1 cellular context compared by ENCODE assay signal in the genomic region with DNA sequence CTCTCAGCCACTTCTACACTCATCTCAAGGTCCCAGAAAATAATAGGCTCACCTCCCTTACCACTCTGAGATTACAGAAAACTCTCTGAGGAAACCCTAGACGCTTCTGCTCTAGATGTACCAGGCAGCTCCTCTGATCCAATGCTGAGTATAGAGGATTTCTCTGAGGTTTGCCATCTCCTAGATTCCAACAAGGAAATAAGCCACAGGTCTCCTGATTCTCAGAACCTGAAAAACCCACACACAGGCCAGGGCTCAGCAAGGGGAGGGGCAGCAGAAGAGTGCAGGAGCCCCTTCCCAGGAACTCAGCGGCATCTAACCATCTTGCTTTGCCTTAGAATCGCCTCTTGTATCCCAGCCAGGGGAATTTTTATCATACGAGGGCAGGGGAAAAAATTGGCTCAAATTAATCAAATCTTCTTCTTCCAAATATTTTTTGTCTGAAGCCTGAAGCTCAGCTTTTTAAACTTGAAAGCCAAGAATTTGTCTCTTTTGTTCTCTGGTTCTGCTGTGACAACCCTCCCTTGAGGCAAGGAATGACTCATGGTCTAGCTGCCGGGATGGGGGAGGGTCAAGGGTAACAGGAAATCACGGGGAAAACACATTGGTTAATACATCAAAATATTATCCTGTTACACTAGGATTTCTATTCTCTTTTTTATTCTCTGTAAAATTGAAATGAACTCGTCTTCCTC.
A peak's percentile ranks its signal among the peaks of the same experiment; 100 is the strongest.
TF ChIP-seq lines count a peak whose summit lies in the region.

No MANE protein-coding gene starts in this region.

TF ChIP-seq in GM12878, 131 proteins besides CTCF, POLR2A, EP300 and RAD21 (continued from another document and continues in another):
- peak; percentile 35; the same call in 1 of the 2 replicates for TF ChIP-seq ZNF687 (IDR thresholded peaks at IDR 0.05)
- TF ChIP-seq JUNB (IDR thresholded peaks at IDR 0.05) = peak; percentile 79
- 0 out of 2 replicates have a peak, but pooled peaks have one; percentile 26 for TF ChIP-seq BCL11A (IDR thresholded peaks at IDR 0.05; ENCODE audit: low read depth, low read length)
- no peak for TF ChIP-seq SMAD1 (IDR thresholded peaks at IDR 0.05; ENCODE audit: low read depth, partially characterized antibody)
- peak; percentile 32; the same call in 1 of the 2 replicates for TF ChIP-seq ATF7 (IDR thresholded peaks at IDR 0.05; ENCODE audit: low read depth)
- no peak for TF ChIP-seq ETV6 (conservative IDR thresholded peaks at IDR 0.05 in 1 of 2, IDR thresholded peaks at IDR 0.05 in 1 of 2; ENCODE audit: borderline replicate concordance in 1 of 2, low read depth in 1 of 2)
- no peak for TF ChIP-seq NR2C2 (IDR thresholded peaks at IDR 0.05; ENCODE audit: borderline replicate concordance, control insufficient read depth, insufficient read length, low read depth)
- no peak for TF ChIP-seq MEF2A (IDR thresholded peaks at IDR 0.05; ENCODE audit: insufficient read depth, low read depth, low read length)
- peak; percentile 43 for TF ChIP-seq SKIL (IDR thresholded peaks at IDR 0.05; ENCODE audit: low read depth, poor library complexity, severe bottlenecking)
- no peak for TF ChIP-seq KDM1A (IDR thresholded peaks at IDR 0.05; ENCODE audit: borderline replicate concordance)
- TF ChIP-seq PAX8 (IDR thresholded peaks at IDR 0.05) = no peak
- TF ChIP-seq ASH2L (IDR thresholded peaks at IDR 0.05; ENCODE audit: borderline replicate concordance, low read depth) = no peak
- no peak for TF ChIP-seq NFXL1 (IDR thresholded peaks at IDR 0.05; ENCODE audit: borderline replicate concordance)
- peak; percentile 32; the same call in 1 of the 2 replicates for TF ChIP-seq NFIC (IDR thresholded peaks at IDR 0.05; ENCODE audit: low read depth, low read length)
- TF ChIP-seq IKZF1 (conservative IDR thresholded peaks at IDR 0.05) = peak; percentile 53; the same call in 1 of the 2 replicates
- TF ChIP-seq CHD4 (IDR thresholded peaks at IDR 0.05) = no peak
- TF ChIP-seq ZBED1 (IDR thresholded peaks at IDR 0.05; ENCODE audit: borderline replicate concordance) = no peak
- TF ChIP-seq, protein P1, sequence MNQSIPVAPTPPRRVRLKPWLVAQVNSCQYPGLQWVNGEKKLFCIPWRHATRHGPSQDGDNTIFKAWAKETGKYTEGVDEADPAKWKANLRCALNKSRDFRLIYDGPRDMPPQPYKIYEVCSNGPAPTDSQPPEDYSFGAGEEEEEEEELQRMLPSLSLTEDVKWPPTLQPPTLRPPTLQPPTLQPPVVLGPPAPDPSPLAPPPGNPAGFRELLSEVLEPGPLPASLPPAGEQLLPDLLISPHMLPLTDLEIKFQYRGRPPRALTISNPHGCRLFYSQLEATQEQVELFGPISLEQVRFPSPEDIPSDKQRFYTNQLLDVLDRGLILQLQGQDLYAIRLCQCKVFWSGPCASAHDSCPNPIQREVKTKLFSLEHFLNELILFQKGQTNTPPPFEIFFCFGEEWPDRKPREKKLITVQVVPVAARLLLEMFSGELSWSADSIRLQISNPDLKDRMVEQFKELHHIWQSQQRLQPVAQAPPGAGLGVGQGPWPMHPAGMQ (IDR thresholded peaks at IDR 0.05; ENCODE audit: borderline replicate concordance) = no peak
- no peak for TF ChIP-seq RBBP5 (conservative IDR thresholded peaks at IDR 0.05)
- TF ChIP-seq SIX5 (IDR thresholded peaks at IDR 0.05; ENCODE audit: low read depth, low read length, severe bottlenecking) = no peak
- TF ChIP-seq, protein P2, sequence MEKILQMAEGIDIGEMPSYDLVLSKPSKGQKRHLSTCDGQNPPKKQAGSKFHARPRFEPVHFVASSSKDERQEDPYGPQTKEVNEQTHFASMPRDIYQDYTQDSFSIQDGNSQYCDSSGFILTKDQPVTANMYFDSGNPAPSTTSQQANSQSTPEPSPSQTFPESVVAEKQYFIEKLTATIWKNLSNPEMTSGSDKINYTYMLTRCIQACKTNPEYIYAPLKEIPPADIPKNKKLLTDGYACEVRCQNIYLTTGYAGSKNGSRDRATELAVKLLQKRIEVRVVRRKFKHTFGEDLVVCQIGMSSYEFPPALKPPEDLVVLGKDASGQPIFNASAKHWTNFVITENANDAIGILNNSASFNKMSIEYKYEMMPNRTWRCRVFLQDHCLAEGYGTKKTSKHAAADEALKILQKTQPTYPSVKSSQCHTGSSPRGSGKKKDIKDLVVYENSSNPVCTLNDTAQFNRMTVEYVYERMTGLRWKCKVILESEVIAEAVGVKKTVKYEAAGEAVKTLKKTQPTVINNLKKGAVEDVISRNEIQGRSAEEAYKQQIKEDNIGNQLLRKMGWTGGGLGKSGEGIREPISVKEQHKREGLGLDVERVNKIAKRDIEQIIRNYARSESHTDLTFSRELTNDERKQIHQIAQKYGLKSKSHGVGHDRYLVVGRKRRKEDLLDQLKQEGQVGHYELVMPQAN (conservative IDR thresholded peaks at IDR 0.05) = no peak
- TF ChIP-seq KLF5 (IDR thresholded peaks at IDR 0.05; ENCODE audit: partially characterized antibody) = no peak
- TF ChIP-seq RAD51 (IDR thresholded peaks at IDR 0.05) = no peak
- TF ChIP-seq, protein P3, sequence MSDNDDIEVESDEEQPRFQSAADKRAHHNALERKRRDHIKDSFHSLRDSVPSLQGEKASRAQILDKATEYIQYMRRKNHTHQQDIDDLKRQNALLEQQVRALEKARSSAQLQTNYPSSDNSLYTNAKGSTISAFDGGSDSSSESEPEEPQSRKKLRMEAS (IDR thresholded peaks at IDR 0.05; ENCODE audit: low read depth, low read length) = no peak
- peak; percentile 32 to 44; a peak in 2 of 4 replicates for TF ChIP-seq IKZF2 (IDR thresholded peaks at IDR 0.05)
- no peak for TF ChIP-seq ATF2 (IDR thresholded peaks at IDR 0.05; ENCODE audit: low read length)
- no peak for TF ChIP-seq POU2F2 (IDR thresholded peaks at IDR 0.05; ENCODE audit: borderline replicate concordance, low read depth, low read length)
- no peak for TF ChIP-seq TARDBP (IDR thresholded peaks at IDR 0.05; ENCODE audit: borderline replicate concordance)
- TF ChIP-seq EGR1 (IDR thresholded peaks at IDR 0.05; ENCODE audit: borderline replicate concordance in 1 of 2, low read depth in 2 of 2, low read length in 2 of 2) = no peak
- TF ChIP-seq, protein P4, sequence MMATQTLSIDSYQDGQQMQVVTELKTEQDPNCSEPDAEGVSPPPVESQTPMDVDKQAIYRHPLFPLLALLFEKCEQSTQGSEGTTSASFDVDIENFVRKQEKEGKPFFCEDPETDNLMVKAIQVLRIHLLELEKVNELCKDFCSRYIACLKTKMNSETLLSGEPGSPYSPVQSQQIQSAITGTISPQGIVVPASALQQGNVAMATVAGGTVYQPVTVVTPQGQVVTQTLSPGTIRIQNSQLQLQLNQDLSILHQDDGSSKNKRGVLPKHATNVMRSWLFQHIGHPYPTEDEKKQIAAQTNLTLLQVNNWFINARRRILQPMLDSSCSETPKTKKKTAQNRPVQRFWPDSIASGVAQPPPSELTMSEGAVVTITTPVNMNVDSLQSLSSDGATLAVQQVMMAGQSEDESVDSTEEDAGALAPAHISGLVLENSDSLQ (IDR thresholded peaks at IDR 0.05) = no peak
- TF ChIP-seq, protein P5, sequence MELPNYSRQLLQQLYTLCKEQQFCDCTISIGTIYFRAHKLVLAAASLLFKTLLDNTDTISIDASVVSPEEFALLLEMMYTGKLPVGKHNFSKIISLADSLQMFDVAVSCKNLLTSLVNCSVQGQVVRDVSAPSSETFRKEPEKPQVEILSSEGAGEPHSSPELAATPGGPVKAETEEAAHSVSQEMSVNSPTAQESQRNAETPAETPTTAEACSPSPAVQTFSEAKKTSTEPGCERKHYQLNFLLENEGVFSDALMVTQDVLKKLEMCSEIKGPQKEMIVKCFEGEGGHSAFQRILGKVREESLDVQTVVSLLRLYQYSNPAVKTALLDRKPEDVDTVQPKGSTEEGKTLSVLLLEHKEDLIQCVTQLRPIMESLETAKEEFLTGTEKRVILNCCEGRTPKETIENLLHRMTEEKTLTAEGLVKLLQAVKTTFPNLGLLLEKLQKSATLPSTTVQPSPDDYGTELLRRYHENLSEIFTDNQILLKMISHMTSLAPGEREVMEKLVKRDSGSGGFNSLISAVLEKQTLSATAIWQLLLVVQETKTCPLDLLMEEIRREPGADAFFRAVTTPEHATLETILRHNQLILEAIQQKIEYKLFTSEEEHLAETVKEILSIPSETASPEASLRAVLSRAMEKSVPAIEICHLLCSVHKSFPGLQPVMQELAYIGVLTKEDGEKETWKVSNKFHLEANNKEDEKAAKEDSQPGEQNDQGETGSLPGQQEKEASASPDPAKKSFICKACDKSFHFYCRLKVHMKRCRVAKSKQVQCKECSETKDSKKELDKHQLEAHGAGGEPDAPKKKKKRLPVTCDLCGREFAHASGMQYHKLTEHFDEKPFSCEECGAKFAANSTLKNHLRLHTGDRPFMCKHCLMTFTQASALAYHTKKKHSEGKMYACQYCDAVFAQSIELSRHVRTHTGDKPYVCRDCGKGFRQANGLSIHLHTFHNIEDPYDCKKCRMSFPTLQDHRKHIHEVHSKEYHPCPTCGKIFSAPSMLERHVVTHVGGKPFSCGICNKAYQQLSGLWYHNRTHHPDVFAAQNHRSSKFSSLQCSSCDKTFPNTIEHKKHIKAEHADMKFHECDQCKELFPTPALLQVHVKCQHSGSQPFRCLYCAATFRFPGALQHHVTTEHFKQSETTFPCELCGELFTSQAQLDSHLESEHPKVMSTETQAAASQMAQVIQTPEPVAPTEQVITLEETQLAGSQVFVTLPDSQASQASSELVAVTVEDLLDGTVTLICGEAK (IDR thresholded peaks at IDR 0.05; ENCODE audit: borderline replicate concordance) = no peak
- no peak for TF ChIP-seq BRCA1 (IDR thresholded peaks at IDR 0.05; ENCODE audit: low read depth, low read length)
- TF ChIP-seq MTA3 (IDR thresholded peaks at IDR 0.05; ENCODE audit: borderline replicate concordance, low read length) = no peak
- TF ChIP-seq NR2C1 (IDR thresholded peaks at IDR 0.05) = no peak
